27 cellular contexts compared by ENCODE assay signal in the genomic region with DNA sequence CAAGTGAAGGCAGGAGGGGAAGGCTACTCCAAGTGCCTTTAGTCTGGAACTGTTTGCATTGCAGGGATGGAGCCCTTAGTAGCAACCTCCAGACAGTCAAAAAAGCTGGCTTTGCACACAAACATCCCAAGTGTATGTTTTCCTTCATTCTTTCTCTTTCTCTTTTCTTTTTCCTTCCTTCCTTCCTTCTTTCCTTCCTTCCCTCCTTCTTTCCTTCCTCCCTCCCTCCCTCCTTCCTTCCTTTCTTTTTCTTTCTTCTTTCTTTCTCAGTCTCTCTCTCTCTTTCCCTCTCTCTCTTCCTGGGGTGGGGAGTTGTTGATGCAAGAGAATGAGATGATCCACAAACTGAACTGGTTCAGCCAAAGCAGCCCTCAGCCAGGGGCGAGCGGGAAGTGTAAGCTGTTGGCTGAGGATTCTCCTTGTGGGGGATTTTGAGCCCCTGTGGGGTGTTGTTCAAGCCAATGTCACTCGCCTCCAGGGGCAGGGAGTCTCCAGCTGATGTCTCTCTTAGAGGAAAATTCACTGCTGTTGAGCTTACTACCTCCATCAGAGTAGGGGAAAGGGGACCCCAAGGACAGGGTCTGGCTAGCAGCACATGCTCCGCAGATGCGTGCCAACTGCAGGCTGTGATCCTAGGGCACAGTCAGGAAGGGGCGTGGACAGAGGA. TPM values are rescaled to one million over a fixed set of nuclear protein-coding genes. Genes with fewer than 3 reads are reported as not detected.
"Had no signal": no experiment of that assay in that cellular context is flagged by ENCODE, and none has a peak within 500 bp of the region (broad histone marks: within the 10 kb centered on the region; RNA-seq: fewer than 3 reads in every experiment).

No MANE protein-coding gene starts in this region.

- H3K4me1 ChIP-seq: esophagus muscularis mucosa, foreskin keratinocyte, left ventricle myocardium inferior, right atrium auricular region, sigmoid colon, testis, tibial nerve, upper lobe of right lung, vagina had no signal

- H3K36me3 ChIP-seq: esophagus muscularis mucosa, left ventricle myocardium inferior, neutrophil, right atrium auricular region, sigmoid colon, tibial nerve, upper lobe of right lung, vagina had no signal

- H3K27me3 ChIP-seq: right atrium auricular region, testis, vagina had no signal

- H3K4me1 Mint-ChIP-seq: naive B cell, nephron had no signal

- H3K36me3 Mint-ChIP-seq: naive B cell; stimulated activated naive B cell treated with anti-CD40 and anti-IgM and Interleukin-4, amounts not matched to agents 10 μg/mL and 1 μg/mL and 100 μg/mL, for 72 hours had no signal

- FAIRE-seq: endometrium had no signal

- H3K4me3 Mint-ChIP-seq: nephron; stimulated activated naive B cell treated with anti-CD40 and anti-IgM and Interleukin-4, amounts not matched to agents 10 μg/mL and 1 μg/mL and 100 μg/mL, for 72 hours; stimulated activated naive CD8-positive, alpha-beta T cell treated with anti-CD3 and anti-CD28 coated beads, Interleukin-15, amount 100 ng/mL, for 72 hours had no signal

- H3K4me3 ChIP-seq: esophagus muscularis mucosa, left ventricle myocardium inferior, lung, right atrium auricular region, sigmoid colon, skin epidermis, testis, tibial nerve, upper lobe of right lung, vagina had no signal

- ATAC-seq: foreskin keratinocyte; left cardiac atrium; stimulated activated naive B cell treated with anti-CD40 and anti-IgM and Interleukin-4, amounts not matched to agents 10 μg/mL and 1 μg/mL and 100 μg/mL, for 72 hours; stimulated activated naive CD8-positive, alpha-beta T cell treated with anti-CD3 and anti-CD28 coated beads, Interleukin-15, amount 100 ng/mL, for 72 hours; upper lobe of right lung had no signal

- H3K27ac Mint-ChIP-seq: naive B cell; nephron; stimulated activated naive B cell treated with anti-CD40 and anti-IgM and Interleukin-4, amounts not matched to agents 10 μg/mL and 1 μg/mL and 100 μg/mL, for 72 hours; stimulated activated naive CD8-positive, alpha-beta T cell treated with anti-CD3 and anti-CD28 coated beads, Interleukin-15, amount 100 ng/mL, for 72 hours had no signal

- DNase-seq: cortex of kidney; effector memory CD4-positive, alpha-beta T cell; foreskin keratinocyte; kidney; left cardiac atrium; left ventricle myocardium inferior; mesenchymal stem cell; midbrain; naive B cell; sigmoid colon; stimulated activated CD4-positive, alpha-beta T cell treated with anti-CD3 and anti-CD28 coated beads, Interleukin-2, amount 100 ng/mL, for 24 hours; stimulated activated CD4-positive, alpha-beta T cell treated with anti-CD3 and anti-CD28 coated beads, Interleukin-4, amount 100 ng/mL, for 4 hours; stimulated activated naive B cell treated with anti-CD40 and anti-IgM and Interleukin-4, amounts not matched to agents 10 μg/mL and 1 μg/mL and 100 μg/mL, for 72 hours; stimulated activated naive CD8-positive, alpha-beta T cell treated with anti-CD3 and anti-CD28 coated beads, Interleukin-15, amount 100 ng/mL, for 72 hours; testis; upper lobe of right lung had no signal

- H3K9me3 ChIP-seq: esophagus muscularis mucosa, left ventricle myocardium inferior, neutrophil, right atrium auricular region, sigmoid colon, testis, tibial nerve, upper lobe of right lung, vagina had no signal

- H3K27ac ChIP-seq: epithelial cell of prostate, esophagus muscularis mucosa, foreskin keratinocyte, left ventricle myocardium inferior, neutrophil, right atrium auricular region, sigmoid colon, skin epidermis, testis, tibial nerve, upper lobe of right lung, vagina had no signal

- H3K9me3 Mint-ChIP-seq: nephron; stimulated activated naive CD8-positive, alpha-beta T cell treated with anti-CD3 and anti-CD28 coated beads, Interleukin-15, amount 100 ng/mL, for 72 hours had no signal

RNA-seq across cellular contexts. Expression of a gene that starts 11.7 kb away (rescaled TPM):
- total RNA-seq: foreskin keratinocyte, left ventricle myocardium inferior, osteocyte, sigmoid colon, vagina had no signal
